In genomic region chr11:12207384-12208150, GRCh38 we compare ENCODE assay signal across 9 cellular contexts.
DNase-seq lines count a peak whose midpoint lies in the region; ATAC-seq and TF ChIP-seq lines count a peak whose summit lies in the region.
"Had no signal": no experiment of that assay in that cellular context is flagged by ENCODE, and none has a peak within 500 bp of the region (broad histone marks: within the 10 kb centered on the region; RNA-seq: fewer than 3 reads in every experiment).

No MANE protein-coding gene starts in this region.

- H3K4me3 Mint-ChIP-seq in activated T-cell treated with anti-CD3 and anti-CD28 coated beads, Interleukin-2, amount 50 U/mL, for 4 hours: no peak overlapping the region
- H3K4me3 Mint-ChIP-seq in stimulated activated naive B cell treated with anti-CD40 and anti-IgM and Interleukin-4, amounts not matched to agents 10 μg/mL and 1 μg/mL and 100 μg/mL, for 72 hours: no peak overlapping the region
- H3K4me3 Mint-ChIP-seq in type B pancreatic cell: no peak overlapping the region

- H3K9me3 Mint-ChIP-seq in activated T-cell treated with anti-CD3 and anti-CD28 coated beads, Interleukin-2, amount 50 U/mL, for 4 hours: no peaks in the 10 kb centered on the region
- peaks cover 0 to 3% of the 10 kb centered on the region in 2 donors for H3K9me3 Mint-ChIP-seq in stimulated activated naive B cell treated with anti-CD40 and anti-IgM and Interleukin-4, amounts not matched to agents 10 μg/mL and 1 μg/mL and 100 μg/mL, for 72 hours
- H3K9me3 Mint-ChIP-seq in type B pancreatic cell: no peaks in the 10 kb centered on the region

- peak; percentile 95 for ATAC-seq in activated T-cell treated with anti-CD3 and anti-CD28 coated beads, Interleukin-2, amount 50 U/mL, for 4 hours
- peak; percentile 54 to 64 for ATAC-seq in stimulated activated naive B cell treated with anti-CD40 and anti-IgM and Interleukin-4, amounts not matched to agents 10 μg/mL and 1 μg/mL and 100 μg/mL, for 72 hours (replicated peaks)
- no peak for ATAC-seq in GM19035 (IDR thresholded peaks at IDR 0.05; ENCODE audit: unreplicated experiment)
- ATAC-seq: esophagus mucosa had no signal

- H3K4me1 Mint-ChIP-seq in activated T-cell treated with anti-CD3 and anti-CD28 coated beads, Interleukin-2, amount 50 U/mL, for 4 hours (ENCODE audit: low read depth): peaks cover 46% of the 10 kb centered on the region
- peaks cover 8 to 15% of the 10 kb centered on the region in 2 donors for H3K4me1 Mint-ChIP-seq in stimulated activated naive B cell treated with anti-CD40 and anti-IgM and Interleukin-4, amounts not matched to agents 10 μg/mL and 1 μg/mL and 100 μg/mL, for 72 hours
- peaks cover 2% of the 10 kb centered on the region for H3K4me1 Mint-ChIP-seq in type B pancreatic cell (ENCODE audit: unreplicated experiment)

- DNase-seq in activated CD4-positive, alpha-beta T cell treated with anti-CD3 and anti-CD28 coated beads for 48 hours: peak; percentile 74
- DNase-seq in activated CD4-positive, alpha-beta T cell treated with anti-CD3 and anti-CD28 coated beads for 1 hour: no peak
- no peak for DNase-seq in activated T-cell treated with anti-CD3 and anti-CD28 coated beads, Interleukin-2, amount 50 U/mL, for 4 hours
- DNase-seq in glomerular visceral epithelial cell (ENCODE audit: extremely low spot score) (peak; percentile 82), type B pancreatic cell (ENCODE audit: extremely low spot score, unreplicated experiment) (no peak), GM13977 (ENCODE audit: low spot score) (no peak)
- no peak for DNase-seq in stimulated activated naive B cell treated with anti-CD40 and anti-IgM and Interleukin-4, amounts not matched to agents 10 μg/mL and 1 μg/mL and 100 μg/mL, for 72 hours

- in situ Hi-C loops in GM13977 (cut with MboI; ENCODE audit: low pct_unique_long_range_greater_than_20kb, low sequenced_read_pairs, unreplicated experiment): no loop called here

- H3K27me3 Mint-ChIP-seq in activated T-cell treated with anti-CD3 and anti-CD28 coated beads, Interleukin-2, amount 50 U/mL, for 4 hours (ENCODE audit: low read depth): no peaks in the 10 kb centered on the region
- H3K27me3 Mint-ChIP-seq in stimulated activated naive B cell treated with anti-CD40 and anti-IgM and Interleukin-4, amounts not matched to agents 10 μg/mL and 1 μg/mL and 100 μg/mL, for 72 hours: peaks cover 19 to 38% of the 10 kb centered on the region in 2 donors
- no peaks in the 10 kb centered on the region for H3K27me3 Mint-ChIP-seq in type B pancreatic cell

- H3K27ac Mint-ChIP-seq in stimulated activated naive B cell treated with anti-CD40 and anti-IgM and Interleukin-4, amounts not matched to agents 10 μg/mL and 1 μg/mL and 100 μg/mL, for 72 hours: peak overlapping the region; percentile 20
- no peak overlapping the region for H3K27ac Mint-ChIP-seq in type B pancreatic cell

- H3K36me3 Mint-ChIP-seq in activated T-cell treated with anti-CD3 and anti-CD28 coated beads, Interleukin-2, amount 50 U/mL, for 4 hours (ENCODE audit: insufficient read depth): peaks cover 55% of the 10 kb centered on the region
- no peaks in the 10 kb centered on the region for H3K36me3 Mint-ChIP-seq in stimulated activated naive B cell treated with anti-CD40 and anti-IgM and Interleukin-4, amounts not matched to agents 10 μg/mL and 1 μg/mL and 100 μg/mL, for 72 hours
- H3K36me3 Mint-ChIP-seq in type B pancreatic cell: no peaks in the 10 kb centered on the region

- TF ChIP-seq CTCF in type B pancreatic cell (conservative IDR thresholded peaks at IDR 0.05): no peak
- no peak for TF ChIP-seq CTCF in GM13977 (IDR thresholded peaks at IDR 0.05; ENCODE audit: extremely low read depth, insufficient read depth, missing control alignments)

Comparison
In these comparisons a context has a peak if more than half of its experiments do, and no peak if none do; other contexts are left out.
1. DNase-seq: peak in activated CD4-positive, alpha-beta T cell treated with anti-CD3 and anti-CD28 coated beads for 48 hours (single experiment) and glomerular visceral epithelial cell (single experiment); none in activated CD4-positive, alpha-beta T cell treated with anti-CD3 and anti-CD28 coated beads for 1 hour (single experiment), activated T-cell treated with anti-CD3 and anti-CD28 coated beads, Interleukin-2, amount 50 U/mL, for 4 hours (single experiment), stimulated activated naive B cell treated with anti-CD40 and anti-IgM and Interleukin-4, amounts not matched to agents 10 μg/mL and 1 μg/mL and 100 μg/mL, for 72 hours (single experiment), type B pancreatic cell (single experiment) and GM13977 (single experiment).